Comparison of ENCODE assay signal across 34 cellular contexts in the genomic region with DNA sequence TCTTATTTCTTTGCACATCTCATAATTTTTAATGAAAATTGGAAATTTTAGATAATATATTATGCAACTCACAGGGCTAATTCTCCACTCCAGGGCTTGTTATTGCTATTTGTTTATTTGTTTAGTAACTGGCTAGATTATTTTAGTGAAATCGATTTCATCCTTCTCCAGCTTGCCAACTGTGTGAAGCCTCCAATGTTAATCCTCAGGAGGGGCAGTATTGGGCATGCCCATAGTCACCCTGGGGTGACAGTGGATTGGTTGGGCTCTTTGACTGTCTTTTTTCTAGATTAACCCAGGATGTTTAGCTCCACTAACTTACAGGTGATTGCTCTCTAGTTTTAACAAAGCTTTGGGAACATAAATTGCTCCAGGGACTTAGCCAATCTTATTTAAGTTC.
"Had no signal": no experiment of that assay in that cellular context is flagged by ENCODE, and none has a peak within 500 bp of the region (broad histone marks: within the 10 kb centered on the region; RNA-seq: fewer than 3 reads in every experiment).

No MANE protein-coding gene starts in this region.

- H3K9me3 ChIP-seq: MG63 had no signal

- H3K27me3 ChIP-seq: MG63 had no signal

- H3K36me3 ChIP-seq: MG63 had no signal

- DNase-seq: Karpas-422, Kasumi-1, MG63, MM.1S, MV-4-11, NCI-H1048, NCI-H1092, NCI-H1092 treated with DMSO at 0.1 percent for 48 hours, NCI-H1105, NCI-H1105 treated with DMSO at 0.1 percent for 48 hours, NCI-H1417, NCI-H1417 treated with DMSO at 0.1 percent for 48 hours, NCI-H1436, NCI-H1436 treated with DMSO at 0.1 percent for 48 hours, NCI-H146, NCI-H1694, NCI-H1694 treated with DMSO at 0.1 percent for 48 hours, NCI-H187, NCI-H187 treated with DMSO at 0.1 percent for 48 hours, NCI-H1930, NCI-H2029, NCI-H2029 treated with DMSO at 0.1 percent for 48 hours, NCI-H2081, NCI-H2081 treated with DMSO at 0.1 percent for 48 hours, NCI-H2107, NCI-H2171, NCI-H2171 treated with DMSO at 0.1 percent for 48 hours, NCI-H2227 treated with DMSO at 0.1 percent for 48 hours, NCI-H226, NCI-H345, NCI-H446, NCI-H446 treated with DMSO at 0.1 percent for 48 hours, NCI-H510A, NCI-H510A treated with DMSO at 0.1 percent for 48 hours had no signal

- H3K4me3 ChIP-seq: MG63 had no signal
